1 cellular context compared by ENCODE assay signal in genomic region chr2:29201979-29202378, GRCh38.
TF ChIP-seq lines count a peak whose summit lies in the region.

No MANE protein-coding gene starts in this region.

TF ChIP-seq in HCT116, 20 proteins besides CTCF, POLR2A, EP300 and RAD21 (continued from another document):
- TF ChIP-seq, protein P1, sequence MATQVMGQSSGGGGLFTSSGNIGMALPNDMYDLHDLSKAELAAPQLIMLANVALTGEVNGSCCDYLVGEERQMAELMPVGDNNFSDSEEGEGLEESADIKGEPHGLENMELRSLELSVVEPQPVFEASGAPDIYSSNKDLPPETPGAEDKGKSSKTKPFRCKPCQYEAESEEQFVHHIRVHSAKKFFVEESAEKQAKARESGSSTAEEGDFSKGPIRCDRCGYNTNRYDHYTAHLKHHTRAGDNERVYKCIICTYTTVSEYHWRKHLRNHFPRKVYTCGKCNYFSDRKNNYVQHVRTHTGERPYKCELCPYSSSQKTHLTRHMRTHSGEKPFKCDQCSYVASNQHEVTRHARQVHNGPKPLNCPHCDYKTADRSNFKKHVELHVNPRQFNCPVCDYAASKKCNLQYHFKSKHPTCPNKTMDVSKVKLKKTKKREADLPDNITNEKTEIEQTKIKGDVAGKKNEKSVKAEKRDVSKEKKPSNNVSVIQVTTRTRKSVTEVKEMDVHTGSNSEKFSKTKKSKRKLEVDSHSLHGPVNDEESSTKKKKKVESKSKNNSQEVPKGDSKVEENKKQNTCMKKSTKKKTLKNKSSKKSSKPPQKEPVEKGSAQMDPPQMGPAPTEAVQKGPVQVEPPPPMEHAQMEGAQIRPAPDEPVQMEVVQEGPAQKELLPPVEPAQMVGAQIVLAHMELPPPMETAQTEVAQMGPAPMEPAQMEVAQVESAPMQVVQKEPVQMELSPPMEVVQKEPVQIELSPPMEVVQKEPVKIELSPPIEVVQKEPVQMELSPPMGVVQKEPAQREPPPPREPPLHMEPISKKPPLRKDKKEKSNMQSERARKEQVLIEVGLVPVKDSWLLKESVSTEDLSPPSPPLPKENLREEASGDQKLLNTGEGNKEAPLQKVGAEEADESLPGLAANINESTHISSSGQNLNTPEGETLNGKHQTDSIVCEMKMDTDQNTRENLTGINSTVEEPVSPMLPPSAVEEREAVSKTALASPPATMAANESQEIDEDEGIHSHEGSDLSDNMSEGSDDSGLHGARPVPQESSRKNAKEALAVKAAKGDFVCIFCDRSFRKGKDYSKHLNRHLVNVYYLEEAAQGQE (IDR thresholded peaks at IDR 0.05; ENCODE audit: low read depth): no peak
- no peak for TF ChIP-seq CBX3 (IDR thresholded peaks at IDR 0.05; ENCODE audit: low read depth)
- TF ChIP-seq ATF3 (IDR thresholded peaks at IDR 0.05): no peak
- no peak for TF ChIP-seq CEBPB (IDR thresholded peaks at IDR 0.05; ENCODE audit: low read depth)
- TF ChIP-seq, protein P2, sequence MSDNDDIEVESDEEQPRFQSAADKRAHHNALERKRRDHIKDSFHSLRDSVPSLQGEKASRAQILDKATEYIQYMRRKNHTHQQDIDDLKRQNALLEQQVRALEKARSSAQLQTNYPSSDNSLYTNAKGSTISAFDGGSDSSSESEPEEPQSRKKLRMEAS (IDR thresholded peaks at IDR 0.05): no peak
- no peak for TF ChIP-seq YY1 (IDR thresholded peaks at IDR 0.05; ENCODE audit: extremely low read depth, insufficient replicate concordance, low read depth, low read length)
- TF ChIP-seq ZNF274 (IDR thresholded peaks at IDR 0.05; ENCODE audit: low read depth, low read length): no peak
- no peak for TF ChIP-seq EZH2phosphoT487 (IDR thresholded peaks at IDR 0.05; ENCODE audit: borderline replicate concordance)
- TF ChIP-seq JUND (IDR thresholded peaks at IDR 0.05): no peak
- TF ChIP-seq SP1 (IDR thresholded peaks at IDR 0.05; ENCODE audit: low read depth): no peak
- no peak for TF ChIP-seq ELF1 (IDR thresholded peaks at IDR 0.05; ENCODE audit: borderline replicate concordance, low read depth)
- TF ChIP-seq SRF (IDR thresholded peaks at IDR 0.05; ENCODE audit: low read depth): no peak
- TF ChIP-seq FOSL1 (IDR thresholded peaks at IDR 0.05; ENCODE audit: low read depth): no peak
- TF ChIP-seq EZH2 (IDR thresholded peaks at IDR 0.05): no peak
- TF ChIP-seq ZFX (IDR thresholded peaks at IDR 0.05): no peak
- no peak for TF ChIP-seq EGR1 (IDR thresholded peaks at IDR 0.05; ENCODE audit: low read depth)
